8 cellular contexts compared by ENCODE assay signal in the genomic region with DNA sequence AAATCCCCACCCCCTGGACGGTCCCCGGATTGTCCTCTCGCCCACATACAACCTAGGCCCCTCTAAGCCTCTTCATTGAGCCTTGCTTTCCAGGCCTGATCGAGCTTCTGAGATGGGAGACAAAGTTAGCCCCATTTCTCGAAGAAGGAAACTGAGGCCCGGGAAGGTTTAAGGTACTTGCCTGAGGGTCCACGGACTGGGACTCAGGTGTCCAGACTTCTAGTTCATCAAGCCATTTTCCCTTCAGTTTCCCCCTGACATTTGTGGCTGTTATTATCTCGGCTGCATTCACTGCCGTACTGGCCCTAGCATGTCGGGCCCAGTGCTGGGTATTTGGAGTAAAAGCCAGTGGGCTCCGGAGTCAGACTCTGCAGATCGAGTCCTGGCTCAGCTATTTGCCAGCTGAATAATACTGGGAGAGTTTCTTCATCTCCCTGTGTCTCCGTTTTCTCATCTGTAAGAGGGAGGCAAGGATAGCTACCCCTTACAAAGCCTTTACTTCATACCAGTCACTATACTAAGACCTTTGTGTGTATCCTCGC. TPM values are rescaled to one million over a fixed set of nuclear protein-coding genes. Genes with fewer than 3 reads are reported as not detected.
DNase-seq lines count a peak whose midpoint lies in the region; ATAC-seq and TF ChIP-seq lines count a peak whose summit lies in the region.

No MANE protein-coding gene starts in this region.

- ATAC-seq in GM18870 (IDR thresholded peaks at IDR 0.05; ENCODE audit: unreplicated experiment), result no peak

- H3K4me3 ChIP-seq in SK-N-MC (peak overlapping the region; percentile 99), fibroblast of pulmonary artery (replicated peaks; ENCODE audit: low read depth, low read length) (peak overlapping the region; percentile 91)

- H3K27ac Mint-ChIP-seq in progenitor cell of endocrine pancreas, result peak overlapping the region; percentile 99

- peaks cover 4% of the 10 kb centered on the region for H3K9me3 Mint-ChIP-seq in progenitor cell of endocrine pancreas (ENCODE audit: low read depth)

- no peaks in the 10 kb centered on the region for H3K27me3 Mint-ChIP-seq in progenitor cell of endocrine pancreas

- H3K4me1 Mint-ChIP-seq in progenitor cell of endocrine pancreas (ENCODE audit: low read depth), result peaks cover 31% of the 10 kb centered on the region

- no peaks in the 10 kb centered on the region for H3K9me3 ChIP-seq in SK-N-MC (ENCODE audit: low read depth, low read length)

- TF ChIP-seq CTCF in fibroblast of pulmonary artery (IDR thresholded peaks at IDR 0.05; ENCODE audit: low read length, missing control alignments) (no peak), progenitor cell of endocrine pancreas (IDR thresholded peaks at IDR 0.05; ENCODE audit: unreplicated experiment) (no peak)

- peak; percentile 6 for DNase-seq in stimulated activated CD4-positive, alpha-beta T cell treated with anti-CD3 and anti-CD28 coated beads, Interleukin-15, amount 100 ng/mL, for 24 hours
- no peak for DNase-seq in stimulated activated CD4-positive, alpha-beta T cell treated with anti-CD3 and anti-CD28 coated beads, Interleukin-4, amount 100 ng/mL, for 4 hours
- no peak for DNase-seq in SK-N-MC (ENCODE audit: low read depth, low spot score)
- no peak for DNase-seq in fibroblast of pulmonary artery (ENCODE audit: low read depth)
- DNase-seq in progenitor cell of endocrine pancreas (ENCODE audit: low spot score, unreplicated experiment), result no peak
- DNase-seq in activated CD4-positive, alpha-beta T cell treated with anti-CD3 and anti-CD28 coated beads for 1 hour, result no peak
- DNase-seq in SKM-1 treated with dmso at 0.1 percent for 144 hours (lab: John Stamatoyannopoulos, UW; ENCODE audit: unreplicated experiment), result no peak

- H3K27ac ChIP-seq in SK-N-MC, result peak overlapping the region; percentile 91; the same call in 1 of the 2 replicates

- H3K4me3 Mint-ChIP-seq in progenitor cell of endocrine pancreas (ENCODE audit: low read depth), result peak overlapping the region; percentile 97

- peak overlapping the region; percentile 98 for H3K9ac ChIP-seq in SK-N-MC (ENCODE audit: insufficient read length)

- peaks cover 66% of the 10 kb centered on the region for H3K36me3 ChIP-seq in SK-N-MC (ENCODE audit: insufficient read depth, low read length)

- peaks cover 6% of the 10 kb centered on the region for H3K36me3 Mint-ChIP-seq in progenitor cell of endocrine pancreas (ENCODE audit: insufficient read depth)

RNA-seq across cellular contexts. Expression of gene RPRD1B, which starts 0.6 kb away (rescaled TPM):
- total RNA-seq in progenitor cell of endocrine pancreas, result 31.7 and 37.4 TPM in 2 replicates

RNA-seq across cellular contexts. Expression of gene TTI1, which starts 0.9 kb away (rescaled TPM):
- 45.8 and 51.9 TPM in 2 replicates for total RNA-seq in progenitor cell of endocrine pancreas
